26 cellular contexts compared by ENCODE assay signal in the genomic region with DNA sequence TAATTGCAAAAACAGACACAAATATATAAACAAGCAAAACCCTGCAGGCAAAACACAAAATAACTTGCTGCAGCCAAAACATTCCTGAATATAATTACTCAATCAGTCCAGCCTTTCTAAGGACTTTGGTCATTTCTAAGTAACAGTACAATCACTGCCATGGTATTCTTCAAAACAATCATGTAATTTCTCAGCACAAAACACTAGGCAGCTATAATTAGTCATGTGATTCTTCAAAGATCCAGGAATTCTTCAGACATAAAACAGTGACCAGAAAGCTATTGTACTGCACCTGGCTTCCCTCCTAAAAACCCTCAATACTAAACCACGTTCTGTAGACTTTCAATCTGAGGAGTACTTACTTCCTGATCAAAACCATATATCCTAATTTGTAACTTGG.
DNase-seq lines count a peak whose midpoint lies in the region; ATAC-seq, FAIRE-seq and TF ChIP-seq lines count a peak whose summit lies in the region.
"Had no signal": no experiment of that assay in that cellular context is flagged by ENCODE, and none has a peak within 500 bp of the region (broad histone marks: within the 10 kb centered on the region; RNA-seq: fewer than 3 reads in every experiment).

No MANE protein-coding gene starts in this region.

- DNase-seq in NCI-H226: peak; percentile 7
- DNase-seq in astrocyte (ENCODE audit: low read depth): peak; percentile 49
- peak; percentile 5 for DNase-seq in fibroblast of villous mesenchyme (ENCODE audit: low read depth)
- peak; percentile 98 for DNase-seq in renal cortical epithelial cell (ENCODE audit: low read depth)
- no peak for DNase-seq in H4 (ENCODE audit: low spot score)
- no peak for DNase-seq in activated CD4-positive, alpha-beta T cell treated with anti-CD3 and anti-CD28 coated beads for 36 hours
- DNase-seq: activated naive CD8-positive, alpha-beta T cell treated with anti-CD3 and anti-CD28 coated beads, Interleukin-2, amount 10 ng/mL, durations not matched to agents 7 days and 5 days; colonic mucosa; DMS79 treated with DMSO at 0.1 percent for 48 hours; gastrocnemius medialis; HCEC 1CT; islet precursor cell; NCI-H1694 treated with DMSO at 0.1 percent for 48 hours; NCI-H510A; Peyer's patch; retina; stimulated activated CD4-positive, alpha-beta T cell treated with anti-CD3 and anti-CD28 coated beads, Interleukin-12 subunit alpha, Interleukin-12 subunit beta, amount 100 ng/mL, for 4 hours; stimulated activated naive CD8-positive, alpha-beta T cell treated with anti-CD3 and anti-CD28 coated beads, Interleukin-15, amount 100 ng/mL, for 72 hours; WERI-Rb-1 had no signal

- H3K4me3 ChIP-seq in astrocyte (ENCODE audit: insufficient read depth, low read depth, low read length) (no peak overlapping the region), fibroblast of villous mesenchyme (ENCODE audit: low read depth, low read length) (no peak overlapping the region)
- H3K4me3 ChIP-seq: colonic mucosa, gastrocnemius medialis, GM12878, K562, Peyer's patch, SK-N-MC, tibial nerve had no signal

- H3K9me3 Mint-ChIP-seq in astrocyte (ENCODE audit: unreplicated experiment): no peaks in the 10 kb centered on the region
- peaks cover 4% of the 10 kb centered on the region for H3K9me3 Mint-ChIP-seq in stimulated activated memory B cell treated with anti-CD40 and anti-IgM and Interleukin-4, amounts not matched to agents 10 μg/mL and 1 μg/mL and 100 μg/mL, for 72 hours
- H3K9me3 Mint-ChIP-seq in activated CD4-positive, alpha-beta T cell treated with anti-CD3 and anti-CD28 coated beads for 36 hours (ENCODE audit: low read depth): peaks cover 2% of the 10 kb centered on the region
- H3K9me3 Mint-ChIP-seq: activated naive CD8-positive, alpha-beta T cell treated with anti-CD3 and anti-CD28 coated beads, Interleukin-2, amount 10 ng/mL, durations not matched to agents 7 days and 5 days had no signal

- intact Hi-C loops in activated CD4-positive, alpha-beta T cell treated with anti-CD3 and anti-CD28 coated beads for 36 hours (cut with DNase I, micrococcal nuclease): no loop called here

- ATAC-seq in stimulated activated memory B cell treated with anti-CD40 and anti-IgM and Interleukin-4, amounts not matched to agents 10 μg/mL and 1 μg/mL and 100 μg/mL, for 72 hours: no peak
- ATAC-seq in activated CD4-positive, alpha-beta T cell treated with anti-CD3 and anti-CD28 coated beads for 36 hours: no peak
- ATAC-seq: activated T-helper 17 cell treated with anti-CD3 and anti-CD28 coated beads, Interleukin-2, amount 50 U/mL, for 72 hours; gastrocnemius medialis; GM12878; K562; stimulated activated naive CD8-positive, alpha-beta T cell treated with anti-CD3 and anti-CD28 coated beads, Interleukin-15, amount 100 ng/mL, for 72 hours had no signal

- no peaks in the 10 kb centered on the region for H3K36me3 ChIP-seq in astrocyte (ENCODE audit: insufficient read depth, low read length)
- H3K36me3 ChIP-seq: colonic mucosa, gastrocnemius medialis, Peyer's patch, tibial nerve, WERI-Rb-1 had no signal

- H2AFZ ChIP-seq in astrocyte (ENCODE audit: low read depth, low read length): no peak overlapping the region

- H3K4me1 ChIP-seq in astrocyte (ENCODE audit: insufficient read depth, low read length): no peaks in the 10 kb centered on the region
- H3K4me1 ChIP-seq: colonic mucosa, gastrocnemius medialis, Peyer's patch, tibial nerve had no signal

- H3K36me3 Mint-ChIP-seq in astrocyte (ENCODE audit: low read depth, unreplicated experiment): no peaks in the 10 kb centered on the region
- no peaks in the 10 kb centered on the region for H3K36me3 Mint-ChIP-seq in stimulated activated memory B cell treated with anti-CD40 and anti-IgM and Interleukin-4, amounts not matched to agents 10 μg/mL and 1 μg/mL and 100 μg/mL, for 72 hours
- H3K36me3 Mint-ChIP-seq in activated CD4-positive, alpha-beta T cell treated with anti-CD3 and anti-CD28 coated beads for 36 hours (ENCODE audit: low read depth): no peaks in the 10 kb centered on the region
- H3K36me3 Mint-ChIP-seq: activated naive CD8-positive, alpha-beta T cell treated with anti-CD3 and anti-CD28 coated beads, Interleukin-2, amount 10 ng/mL, durations not matched to agents 7 days and 5 days had no signal

- H3K27me3 ChIP-seq in astrocyte (ENCODE audit: insufficient read depth, low read length): no peaks in the 10 kb centered on the region
- H3K27me3 ChIP-seq: colonic mucosa, gastrocnemius medialis, Peyer's patch, tibial nerve had no signal

- no peaks in the 10 kb centered on the region for H3K79me2 ChIP-seq in astrocyte (ENCODE audit: insufficient read depth, low read length)

- TF ChIP-seq CTCF in astrocyte (IDR thresholded peaks at IDR 0.05; ENCODE audit: insufficient read depth, low read depth, low read length) (no peak), fibroblast of villous mesenchyme (IDR thresholded peaks at IDR 0.05; ENCODE audit: insufficient read depth, low read depth, low read length) (no peak)

- peak overlapping the region; percentile 84 for H3K27ac Mint-ChIP-seq in astrocyte (ENCODE audit: unreplicated experiment)
- no peak overlapping the region for H3K27ac Mint-ChIP-seq in stimulated activated memory B cell treated with anti-CD40 and anti-IgM and Interleukin-4, amounts not matched to agents 10 μg/mL and 1 μg/mL and 100 μg/mL, for 72 hours
- no peak overlapping the region for H3K27ac Mint-ChIP-seq in activated CD4-positive, alpha-beta T cell treated with anti-CD3 and anti-CD28 coated beads for 36 hours
- H3K27ac Mint-ChIP-seq: activated naive CD8-positive, alpha-beta T cell treated with anti-CD3 and anti-CD28 coated beads, Interleukin-2, amount 10 ng/mL, durations not matched to agents 7 days and 5 days; activated T-helper 17 cell treated with anti-CD3 and anti-CD28 coated beads, Interleukin-2, amount 50 U/mL, for 72 hours; stimulated activated naive CD8-positive, alpha-beta T cell treated with anti-CD3 and anti-CD28 coated beads, Interleukin-15, amount 100 ng/mL, for 72 hours; T-helper 2 cell treated with Interferon-gamma antibody and Interleukin-4, amounts not matched to agents 5 μg/mL and 100 μg/mL, for 36 hours had no signal

- H4K20me1 ChIP-seq in astrocyte (ENCODE audit: insufficient read depth, low read length): no peaks in the 10 kb centered on the region

- H3K27ac ChIP-seq in astrocyte (ENCODE audit: low read depth, low read length): peak overlapping the region; percentile 36
- H3K27ac ChIP-seq: colonic mucosa, gastrocnemius medialis, Peyer's patch, SK-N-MC, tibial nerve, WERI-Rb-1 had no signal

- H3K4me2 ChIP-seq in astrocyte (ENCODE audit: low read length): peak overlapping the region; percentile 13

- CTCF ChIA-PET in activated CD4-positive, alpha-beta T cell treated with anti-CD3 and anti-CD28 coated beads for 36 hours (lab: Charles Lee): no interaction called here

- no peaks in the 10 kb centered on the region for H3K9me3 ChIP-seq in astrocyte (ENCODE audit: insufficient read depth, low read depth, low read length)
- H3K9me3 ChIP-seq: colonic mucosa, gastrocnemius medialis, Peyer's patch, tibial nerve had no signal

- POLR2A ChIA-PET in activated CD4-positive, alpha-beta T cell treated with anti-CD3 and anti-CD28 coated beads for 36 hours (lab: Charles Lee): no interaction called here

- peak overlapping the region; percentile 18 for H3K4me3 Mint-ChIP-seq in astrocyte (ENCODE audit: unreplicated experiment)
- no peak overlapping the region for H3K4me3 Mint-ChIP-seq in stimulated activated memory B cell treated with anti-CD40 and anti-IgM and Interleukin-4, amounts not matched to agents 10 μg/mL and 1 μg/mL and 100 μg/mL, for 72 hours
- no peak overlapping the region for H3K4me3 Mint-ChIP-seq in activated CD4-positive, alpha-beta T cell treated with anti-CD3 and anti-CD28 coated beads for 36 hours
- H3K4me3 Mint-ChIP-seq: activated naive CD8-positive, alpha-beta T cell treated with anti-CD3 and anti-CD28 coated beads, Interleukin-2, amount 10 ng/mL, durations not matched to agents 7 days and 5 days; activated T-helper 17 cell treated with anti-CD3 and anti-CD28 coated beads, Interleukin-2, amount 50 U/mL, for 72 hours; stimulated activated naive CD8-positive, alpha-beta T cell treated with anti-CD3 and anti-CD28 coated beads, Interleukin-15, amount 100 ng/mL, for 72 hours; T-helper 2 cell treated with Interferon-gamma antibody and Interleukin-4, amounts not matched to agents 5 μg/mL and 100 μg/mL, for 36 hours had no signal

- no peak overlapping the region for H3K9ac ChIP-seq in astrocyte (ENCODE audit: low read length)

- peak; percentile 45 for FAIRE-seq in astrocyte (lab: Jason Lieb, UNC)
- FAIRE-seq: GM12878, K562 had no signal

- H3K4me1 Mint-ChIP-seq in astrocyte (ENCODE audit: low read depth, unreplicated experiment): peaks cover 25% of the 10 kb centered on the region
- H3K4me1 Mint-ChIP-seq in stimulated activated memory B cell treated with anti-CD40 and anti-IgM and Interleukin-4, amounts not matched to agents 10 μg/mL and 1 μg/mL and 100 μg/mL, for 72 hours: no peaks in the 10 kb centered on the region
- no peaks in the 10 kb centered on the region for H3K4me1 Mint-ChIP-seq in activated CD4-positive, alpha-beta T cell treated with anti-CD3 and anti-CD28 coated beads for 36 hours
- H3K4me1 Mint-ChIP-seq: activated naive CD8-positive, alpha-beta T cell treated with anti-CD3 and anti-CD28 coated beads, Interleukin-2, amount 10 ng/mL, durations not matched to agents 7 days and 5 days; activated T-helper 17 cell treated with anti-CD3 and anti-CD28 coated beads, Interleukin-2, amount 50 U/mL, for 72 hours; stimulated activated naive CD8-positive, alpha-beta T cell treated with anti-CD3 and anti-CD28 coated beads, Interleukin-15, amount 100 ng/mL, for 72 hours had no signal

- H3K27me3 Mint-ChIP-seq in astrocyte (ENCODE audit: low read depth, unreplicated experiment): no peaks in the 10 kb centered on the region
- no peaks in the 10 kb centered on the region for H3K27me3 Mint-ChIP-seq in stimulated activated memory B cell treated with anti-CD40 and anti-IgM and Interleukin-4, amounts not matched to agents 10 μg/mL and 1 μg/mL and 100 μg/mL, for 72 hours
- no peaks in the 10 kb centered on the region for H3K27me3 Mint-ChIP-seq in activated CD4-positive, alpha-beta T cell treated with anti-CD3 and anti-CD28 coated beads for 36 hours
- H3K27me3 Mint-ChIP-seq: activated naive CD8-positive, alpha-beta T cell treated with anti-CD3 and anti-CD28 coated beads, Interleukin-2, amount 10 ng/mL, durations not matched to agents 7 days and 5 days; activated T-helper 17 cell treated with anti-CD3 and anti-CD28 coated beads, Interleukin-2, amount 50 U/mL, for 72 hours; stimulated activated naive CD8-positive, alpha-beta T cell treated with anti-CD3 and anti-CD28 coated beads, Interleukin-15, amount 100 ng/mL, for 72 hours had no signal

Comparison
In these comparisons a context has a peak if more than half of its experiments do, and no peak if none do; other contexts are left out.
1. DNase-seq: peak in NCI-H226 (single experiment), astrocyte (single experiment), fibroblast of villous mesenchyme (single experiment) and renal cortical epithelial cell (single experiment); none in H4 (single experiment) and activated CD4-positive, alpha-beta T cell treated with anti-CD3 and anti-CD28 coated beads for 36 hours (single experiment).